9 cellular contexts compared by ENCODE assay signal in genomic region chr14:61472801-61473376, GRCh38.
DNase-seq lines count a peak whose midpoint lies in the region; ATAC-seq and TF ChIP-seq lines count a peak whose summit lies in the region.
"Had no signal": no experiment of that assay in that cellular context is flagged by ENCODE, and none has a peak within 500 bp of the region (broad histone marks: within the 10 kb centered on the region; RNA-seq: fewer than 3 reads in every experiment).

No MANE protein-coding gene starts in this region.

- H3K4me3 ChIP-seq in coronary artery: peak overlapping the region; percentile 64

- ATAC-seq in HG02840 (IDR thresholded peaks at IDR 0.05; ENCODE audit: low FRiP score, unreplicated experiment) (no peak), GM21825 (IDR thresholded peaks at IDR 0.05; ENCODE audit: unreplicated experiment) (no peak)

- DNase-seq in EH (ENCODE audit: low read depth) (peak; percentile 35), coronary artery (ENCODE audit: low spot score) (no peak), NCI-H1105 treated with DMSO at 0.1 percent for 48 hours (lab: John Stamatoyannopoulos, UW) (no peak), HUDEP-2 (lab: John Stamatoyannopoulos, UW; ENCODE audit: unreplicated experiment in 76 of 76) (no peak)
- peak; percentile 17 to 36 (median 20) for DNase-seq in activated CD4-positive, CD25-positive, alpha-beta regulatory T cell (lab: John Stamatoyannopoulos, UW)
- peak; percentile 79 to 81 for DNase-seq in stimulated activated CD4-positive, alpha-beta T cell treated with anti-CD3 and anti-CD28 coated beads, Interleukin-15, amount 100 ng/mL, for 48 hours (ENCODE audit: low read depth in 2 of 2)
- DNase-seq: NCI-H1048 had no signal

- TF ChIP-seq CTCF in coronary artery (IDR thresholded peaks at IDR 0.05): no peak

- H3K27ac ChIP-seq in coronary artery: peak overlapping the region; percentile 71 to 79

Comparison
In these comparisons a context has a peak if more than half of its experiments do, and no peak if none do; other contexts are left out.
1. DNase-seq: peak in EH (single experiment), activated CD4-positive, CD25-positive, alpha-beta regulatory T cell (4 of 4) and stimulated activated CD4-positive, alpha-beta T cell treated with anti-CD3 and anti-CD28 coated beads, Interleukin-15, amount 100 ng/mL, for 48 hours (2 of 2); none in coronary artery (single experiment), NCI-H1105 treated with DMSO at 0.1 percent for 48 hours (single experiment) and HUDEP-2 (0 of 76).